Comparison of ENCODE assay signal across 17 cellular contexts in genomic region chr19:33799507-33799906, GRCh38. TPM values are rescaled to one million over a fixed set of nuclear protein-coding genes. Genes with fewer than 3 reads are reported as not detected.
A peak's percentile ranks its signal among the peaks of the same experiment; 100 is the strongest.
DNase-seq lines count a peak whose midpoint lies in the region; ATAC-seq and TF ChIP-seq lines count a peak whose summit lies in the region.
"Had no signal": no experiment of that assay in that cellular context is flagged by ENCODE, and none has a peak within 500 bp of the region (broad histone marks: within the 10 kb centered on the region; RNA-seq: fewer than 3 reads in every experiment).

No MANE protein-coding gene starts in this region.

- no peak overlapping the region for H2BK12ac ChIP-seq in trophoblast cell (ENCODE audit: low read length)

- H3K9me3 ChIP-seq in CD4-positive, CD25-positive, alpha-beta regulatory T cell (ENCODE audit: control insufficient read depth in 2 of 2, low read length in 2 of 2): no peaks in the 10 kb centered on the region
- H3K9me3 ChIP-seq in hepatocyte (ENCODE audit: low read depth): no peaks in the 10 kb centered on the region
- H3K9me3 ChIP-seq in trophoblast cell (ENCODE audit: insufficient read depth, low read depth, low read length): peaks cover 2% of the 10 kb centered on the region
- H3K9me3 ChIP-seq: pancreas, spleen had no signal

- H3K9me3 Mint-ChIP-seq in CD4-positive, CD25-positive, alpha-beta regulatory T cell: peaks cover 0 to 2% (median 0%) of the 10 kb centered on the region in 7 donors
- H3K9me3 Mint-ChIP-seq: activated T-helper 17 cell treated with anti-CD3 and anti-CD28 coated beads, Interleukin-2, amount 50 U/mL, for 72 hours had no signal

- no peaks in the 10 kb centered on the region for H3K36me3 ChIP-seq in CD4-positive, CD25-positive, alpha-beta regulatory T cell (ENCODE audit: control insufficient read depth, insufficient read depth, low read length)
- H3K36me3 ChIP-seq in hepatocyte (replicated peaks; ENCODE audit: insufficient read depth, low read depth) (no peaks in the 10 kb centered on the region), trophoblast cell (ENCODE audit: control insufficient read depth in 1 of 2, insufficient read depth in 2 of 2, low read length in 2 of 2) (peaks cover 33 to 38% of the 10 kb centered on the region in 2 experiments)
- H3K36me3 ChIP-seq: pancreas had no signal

- H3K4me3 Mint-ChIP-seq in CD4-positive, CD25-positive, alpha-beta regulatory T cell: peak overlapping the region in 3 of 4 donors; percentile 16 to 44 (median 36)

- no peaks in the 10 kb centered on the region for H4K20me1 ChIP-seq in hepatocyte (ENCODE audit: insufficient read depth, poor library complexity, severe bottlenecking)

- H3K4me1 ChIP-seq in CD4-positive, CD25-positive, alpha-beta regulatory T cell (ENCODE audit: control insufficient read depth, insufficient read depth, low read length, poor library complexity, severe bottlenecking): peaks cover 13% of the 10 kb centered on the region
- peaks cover 5% of the 10 kb centered on the region for H3K4me1 ChIP-seq in hepatocyte (ENCODE audit: insufficient read depth)
- peaks cover 12 to 17% of the 10 kb centered on the region in 2 experiments for H3K4me1 ChIP-seq in trophoblast cell (ENCODE audit: control insufficient read depth in 1 of 2, insufficient read depth in 2 of 2, low read length in 2 of 2)

- no peak for DNase-seq in CD4-positive, CD25-positive, alpha-beta regulatory T cell
- DNase-seq in NCI-H69 (lab: John Stamatoyannopoulos, UW) (peak; percentile 33), hepatocyte (ENCODE audit: low spot score) (no peak), trophoblast cell (no peak), NCI-H748 treated with DMSO at 0.1 percent for 48 hours (lab: John Stamatoyannopoulos, UW) (no peak), GM19238 (ENCODE audit: insufficient read length, low spot score) (no peak), NAMALWA (ENCODE audit: low spot score) (no peak), NCI-H1092 treated with DMSO at 0.1 percent for 48 hours (lab: John Stamatoyannopoulos, UW) (no peak)
- DNase-seq: central memory CD4-positive, alpha-beta T cell; DMS 273 treated with DMSO at 0.1 percent for 48 hours; NCI-H187; NCI-H526 treated with DMSO at 0.1 percent for 48 hours; spleen; stimulated activated naive CD8-positive, alpha-beta T cell treated with anti-CD3 and anti-CD28 coated beads, Interleukin-15, Interleukin-2, amounts not matched to agents 100 U/mL and 50 U/mL, for 24 hours; SW 1271 had no signal

- H3K23ac ChIP-seq in trophoblast cell (ENCODE audit: low read length): no peak overlapping the region

- ATAC-seq in CD4-positive, CD25-positive, alpha-beta regulatory T cell (ENCODE audit: low read depth in 2 of 2): no peak
- ATAC-seq: activated T-helper 17 cell treated with anti-CD3 and anti-CD28 coated beads, Interleukin-2, amount 50 U/mL, for 72 hours; pancreas; stimulated activated naive CD8-positive, alpha-beta T cell treated with anti-CD3 and anti-CD28 coated beads, Interleukin-15, Interleukin-2, amounts not matched to agents 100 U/mL and 50 U/mL, for 24 hours had no signal

- no peak overlapping the region for H3K4ac ChIP-seq in trophoblast cell (ENCODE audit: low read depth, low read length)

- no peak overlapping the region for H4K12ac ChIP-seq in trophoblast cell (ENCODE audit: low read depth, low read length)

- H3K9me2 ChIP-seq in hepatocyte (replicated peaks; ENCODE audit: insufficient read depth): no peaks in the 10 kb centered on the region

- H3K14ac ChIP-seq in trophoblast cell (ENCODE audit: low read length): no peak overlapping the region

- H2AFZ ChIP-seq in hepatocyte: no peak overlapping the region
- no peak overlapping the region for H2AFZ ChIP-seq in trophoblast cell (ENCODE audit: insufficient read depth, low read length, poor library complexity)

- H2BK120ac ChIP-seq in trophoblast cell (ENCODE audit: insufficient read depth, low read length, poor library complexity): no peak overlapping the region

- H3K27ac Mint-ChIP-seq in CD4-positive, CD25-positive, alpha-beta regulatory T cell: no peak overlapping the region
- H3K27ac Mint-ChIP-seq: activated T-helper 17 cell treated with anti-CD3 and anti-CD28 coated beads, Interleukin-2, amount 50 U/mL, for 72 hours had no signal

- no peak overlapping the region for H3K18ac ChIP-seq in trophoblast cell (ENCODE audit: low read length)

- H4K8ac ChIP-seq in trophoblast cell (ENCODE audit: low read depth, low read length): no peak overlapping the region

- peaks cover 10% of the 10 kb centered on the region for H3K27me3 ChIP-seq in CD4-positive, CD25-positive, alpha-beta regulatory T cell (ENCODE audit: control insufficient read depth, insufficient read depth, low read length)
- H3K27me3 ChIP-seq in hepatocyte: no peaks in the 10 kb centered on the region
- no peaks in the 10 kb centered on the region for H3K27me3 ChIP-seq in trophoblast cell (ENCODE audit: insufficient read depth, low read length)
- H3K27me3 ChIP-seq: pancreas had no signal

- peaks cover 22% of the 10 kb centered on the region for H3K79me1 ChIP-seq in trophoblast cell (ENCODE audit: low read length)

- H3K4me2 ChIP-seq in hepatocyte (peak overlapping the region; percentile 97), trophoblast cell (ENCODE audit: low read length) (peak overlapping the region; percentile 67)

- no peak overlapping the region for H3K27ac ChIP-seq in CD4-positive, CD25-positive, alpha-beta regulatory T cell (ENCODE audit: insufficient read depth, low read length, poor library complexity, severe bottlenecking)
- H3K27ac ChIP-seq in hepatocyte (no peak overlapping the region), trophoblast cell (ENCODE audit: low read depth, low read length) (peak overlapping the region; percentile 57)

- no peak for TF ChIP-seq CTCF in hepatocyte (IDR thresholded peaks at IDR 0.05; ENCODE audit: poor library complexity)

- no peak overlapping the region for H2BK5ac ChIP-seq in trophoblast cell (ENCODE audit: low read depth, low read length, poor library complexity)

- peaks cover 21% of the 10 kb centered on the region for H3K27me3 Mint-ChIP-seq in CD4-positive, CD25-positive, alpha-beta regulatory T cell
- H3K27me3 Mint-ChIP-seq: activated T-helper 17 cell treated with anti-CD3 and anti-CD28 coated beads, Interleukin-2, amount 50 U/mL, for 72 hours had no signal

- 64% methylated on average over 5 of the region's 5 CpGs for WGBS in hepatocyte (ENCODE audit: low lambda C conversion rate, missing lambda C conversion rate)
- WGBS in trophoblast cell (ENCODE audit: extremely low coverage, insufficient coverage, insufficient read length): no CpG with 5 or more reads among the region's 5 CpGs

- no peak overlapping the region for H3K4me3 ChIP-seq in CD4-positive, CD25-positive, alpha-beta regulatory T cell (ENCODE audit: low read depth, low read length)
- no peak overlapping the region for H3K4me3 ChIP-seq in hepatocyte
- no peak overlapping the region for H3K4me3 ChIP-seq in trophoblast cell (ENCODE audit: low read depth, low read length)

- no peak overlapping the region for H3K9ac ChIP-seq in trophoblast cell (ENCODE audit: low read length)

- H3K79me2 ChIP-seq in hepatocyte (peaks cover 20% of the 10 kb centered on the region), trophoblast cell (ENCODE audit: control insufficient read depth, insufficient read depth, low read length, poor library complexity) (peaks cover 15% of the 10 kb centered on the region)

- no peaks in the 10 kb centered on the region for H3K36me3 Mint-ChIP-seq in CD4-positive, CD25-positive, alpha-beta regulatory T cell

- no peak overlapping the region for H4K91ac ChIP-seq in trophoblast cell (ENCODE audit: low read depth, low read length)

- peaks cover 0 to 7% (median 4%) of the 10 kb centered on the region in 4 donors for H3K4me1 Mint-ChIP-seq in CD4-positive, CD25-positive, alpha-beta regulatory T cell
- H3K4me1 Mint-ChIP-seq: activated T-helper 17 cell treated with anti-CD3 and anti-CD28 coated beads, Interleukin-2, amount 50 U/mL, for 72 hours had no signal

- no peak overlapping the region for H2AK5ac ChIP-seq in trophoblast cell (ENCODE audit: low read length)

RNA-seq across cellular contexts. Expression of gene KCTD15, which starts 2.8 kb away (rescaled TPM):
- 1.3 TPM for total RNA-seq in CD4-positive, CD25-positive, alpha-beta regulatory T cell
- polyA plus RNA-seq in CD4-positive, CD25-positive, alpha-beta regulatory T cell: under 1 TPM in 3 of 4 donors, not detected in 1; 0.28 to 0.88 (median 0.55) TPM
- 25.9 and 55.8 TPM in 2 replicates for total RNA-seq in hepatocyte
- polyA plus RNA-seq in hepatocyte: 8.4 and 10.1 TPM in 2 replicates
- 13.5 and 14.1 TPM in 2 replicates for polyA plus RNA-seq in trophoblast cell (2013)

Comparison
In these comparisons a context has a peak if more than half of its experiments do, and no peak if none do; other contexts are left out.
1. RNA of gene KCTD15, which starts 2.8 kb away (total RNA-seq): 25.9 to 55.8 TPM in hepatocyte; 1.3 TPM in CD4-positive, CD25-positive, alpha-beta regulatory T cell (single experiment); every median in the first group is over 10 times any median in the second.